Comparison of ENCODE assay signal across 8 cellular contexts in the genomic region with DNA sequence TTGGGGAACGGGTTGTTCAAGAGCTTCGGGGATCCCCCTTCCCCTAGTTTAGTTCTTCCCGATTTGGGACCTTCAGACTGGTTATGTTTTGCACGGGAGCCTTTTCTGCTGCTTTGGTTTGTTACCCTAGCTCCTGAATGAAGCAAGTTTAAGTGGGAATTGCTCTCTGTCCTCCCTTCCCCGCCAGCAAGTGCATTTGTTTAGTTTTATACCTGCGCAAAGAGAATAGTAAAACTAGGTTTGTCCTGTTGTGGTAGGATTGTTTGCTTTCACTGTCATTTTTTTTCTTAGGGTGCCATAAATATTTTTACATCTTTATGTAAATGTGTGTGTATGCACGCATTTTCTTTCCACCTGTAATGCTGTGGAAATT. TPM values are rescaled to one million over a fixed set of nuclear protein-coding genes. Genes with fewer than 3 reads are reported as not detected.
DNase-seq lines count a peak whose midpoint lies in the region; ATAC-seq and TF ChIP-seq lines count a peak whose summit lies in the region.

No MANE protein-coding gene starts in this region.

- no peaks in the 10 kb centered on the region for H3K9me3 Mint-ChIP-seq in activated CD4-positive, alpha-beta T cell treated with anti-CD3 and anti-CD28 coated beads, Interleukin-2, amount 10 ng/mL, durations not matched to agents 24 days and 14 days

- no peak for TF ChIP-seq CTCF in astrocyte of the spinal cord (IDR thresholded peaks at IDR 0.05; ENCODE audit: low read depth, low read length)
- TF ChIP-seq CTCF in thyroid gland (IDR thresholded peaks at IDR 0.05), result no peak

- peaks cover 64% of the 10 kb centered on the region for H3K27me3 Mint-ChIP-seq in activated CD4-positive, alpha-beta T cell treated with anti-CD3 and anti-CD28 coated beads, Interleukin-2, amount 10 ng/mL, durations not matched to agents 24 days and 14 days

- DNase-seq in activated CD4-positive, alpha-beta T cell treated with anti-CD3 and anti-CD28 coated beads, Interleukin-2, amount 10 ng/mL, durations not matched to agents 24 days and 14 days, result no peak
- DNase-seq in activated CD4-positive, alpha-beta T cell treated with anti-CD3 and anti-CD28 coated beads, Interleukin-2, amount 50 U/mL, for 4 hours, result no peak
- DNase-seq in astrocyte of the spinal cord (ENCODE audit: low read depth, low spot score) (no peak), left lobe of liver (ENCODE audit: low spot score) (no peak), thyroid gland (peak; percentile 15 to 17), NCI-H446 (lab: John Stamatoyannopoulos, UW) (no peak)

- intact Hi-C loops in activated CD4-positive, alpha-beta T cell treated with anti-CD3 and anti-CD28 coated beads, Interleukin-2, amount 10 ng/mL, durations not matched to agents 24 days and 14 days (cut with micrococcal nuclease), result no loop called here
- intact Hi-C loops in thyroid gland (cut with DNase I), result no loop called here

- no peak overlapping the region for H3K27ac Mint-ChIP-seq in activated CD4-positive, alpha-beta T cell treated with anti-CD3 and anti-CD28 coated beads, Interleukin-2, amount 10 ng/mL, durations not matched to agents 24 days and 14 days

- 7 to 13% methylated on average over 7 of the region's 7 CpGs for WGBS in thyroid gland, 2 donors

- H3K4me1 Mint-ChIP-seq in activated CD4-positive, alpha-beta T cell treated with anti-CD3 and anti-CD28 coated beads, Interleukin-2, amount 10 ng/mL, durations not matched to agents 24 days and 14 days, result peaks cover 6% of the 10 kb centered on the region

- in situ Hi-C loops in astrocyte of the spinal cord (cut with HindIII; ENCODE audit: low sequenced_read_pairs), result no loop called here

- no peaks in the 10 kb centered on the region for H3K36me3 Mint-ChIP-seq in activated CD4-positive, alpha-beta T cell treated with anti-CD3 and anti-CD28 coated beads, Interleukin-2, amount 10 ng/mL, durations not matched to agents 24 days and 14 days (ENCODE audit: low read depth)

- peak; percentile 40 for ATAC-seq in left lobe of liver
- ATAC-seq in HG03097 (IDR thresholded peaks at IDR 0.05; ENCODE audit: low FRiP score, unreplicated experiment), result no peak
- ATAC-seq in HG03571 (IDR thresholded peaks at IDR 0.05; ENCODE audit: unreplicated experiment), result no peak

- peak overlapping the region; percentile 84 for H3K4me3 Mint-ChIP-seq in activated CD4-positive, alpha-beta T cell treated with anti-CD3 and anti-CD28 coated beads, Interleukin-2, amount 10 ng/mL, durations not matched to agents 24 days and 14 days

- no peaks in the 10 kb centered on the region for H3K9me3 ChIP-seq in thyroid gland

- H3K27ac ChIP-seq in thyroid gland, result peak overlapping the region; percentile 84 to 92 (median 91)

- peaks cover 17 to 30% of the 10 kb centered on the region in 2 donors for H3K4me1 ChIP-seq in thyroid gland

- H3K36me3 ChIP-seq in thyroid gland, result no peaks in the 10 kb centered on the region

- TF ChIP-seq POLR2A in thyroid gland (IDR thresholded peaks at IDR 0.05), result no peak

- H3K4me3 ChIP-seq in astrocyte of the spinal cord (ENCODE audit: low read depth, low read length), result peak overlapping the region; percentile 82
- peak overlapping the region; percentile 63 to 88 (median 73) for H3K4me3 ChIP-seq in thyroid gland (replicated peaks in 1 of 3)

- H3K27me3 ChIP-seq in thyroid gland, result no peaks in the 10 kb centered on the region

RNA-seq across cellular contexts. Expression of a gene that starts 0.7 kb away (rescaled TPM):
- 0.07 and 0.14 TPM in 2 replicates for total RNA-seq in activated CD4-positive, alpha-beta T cell treated with anti-CD3 and anti-CD28 coated beads, Interleukin-2, amount 10 ng/mL, durations not matched to agents 24 days and 14 days
- total RNA-seq in left lobe of liver (30.3 TPM), thyroid gland (100 to 1,000 TPM; 170 to 225 (median 183) TPM)

Comparison
In these comparisons a context has a peak if more than half of its experiments do, and no peak if none do; other contexts are left out.
1. DNase-seq: peak in thyroid gland (2 of 2); none in activated CD4-positive, alpha-beta T cell treated with anti-CD3 and anti-CD28 coated beads, Interleukin-2, amount 10 ng/mL, durations not matched to agents 24 days and 14 days (single experiment), activated CD4-positive, alpha-beta T cell treated with anti-CD3 and anti-CD28 coated beads, Interleukin-2, amount 50 U/mL, for 4 hours (0 of 2), astrocyte of the spinal cord (single experiment), left lobe of liver (single experiment) and NCI-H446 (0 of 2).
2. RNA of a gene that starts 0.7 kb away (total RNA-seq): 170 to 225 TPM in thyroid gland and 30.3 TPM in left lobe of liver (single experiment); 0.07 to 0.14 TPM in activated CD4-positive, alpha-beta T cell treated with anti-CD3 and anti-CD28 coated beads, Interleukin-2, amount 10 ng/mL, durations not matched to agents 24 days and 14 days; every median in the first group is over 10 times any median in the second.